1 cellular context compared by ENCODE assay signal in genomic region chr16:8621221-8621571, GRCh38.
TF ChIP-seq lines count a peak whose summit lies in the region.

No MANE protein-coding gene starts in this region.

TF ChIP-seq in WTC11, 78 proteins besides CTCF, POLR2A, EP300 and RAD21 (continued from another document):
- TF ChIP-seq PREB (CRISPR knock-in tag; IDR thresholded peaks at IDR 0.05; ENCODE audit: borderline replicate concordance) (no peak), E2F1 (CRISPR knock-in tag; IDR thresholded peaks at IDR 0.05) (no peak), OVOL2 (CRISPR knock-in tag; IDR thresholded peaks at IDR 0.05; ENCODE audit: borderline replicate concordance) (no peak), NR1H2 (CRISPR knock-in tag; IDR thresholded peaks at IDR 0.05) (no peak), KAT7 (CRISPR knock-in tag; IDR thresholded peaks at IDR 0.05; ENCODE audit: borderline replicate concordance) (no peak)
